8 cellular contexts compared by ENCODE assay signal in genomic region chr17:27333410-27333980, GRCh38. TPM values are rescaled to one million over a fixed set of nuclear protein-coding genes. Genes with fewer than 3 reads are reported as not detected.
DNase-seq lines count a peak whose midpoint lies in the region; ATAC-seq, FAIRE-seq and TF ChIP-seq lines count a peak whose summit lies in the region.

No MANE protein-coding gene starts in this region.

- H3K27me3 ChIP-seq in GM12878 (replicated peaks in 1 of 2; ENCODE audit: control insufficient read depth in 2 of 2, insufficient read depth in 2 of 2, low read length in 1 of 2) = no peaks in the 10 kb centered on the region

- 0 out of 4 replicates have a peak, but pooled peaks of 1 of the 2 experiments have one; percentile 35 for TF ChIP-seq EP300 in GM12878 (IDR thresholded peaks at IDR 0.05; ENCODE audit: borderline replicate concordance in 1 of 2, control insufficient read depth in 1 of 2, low read depth in 2 of 2, low read length in 2 of 2)

- peak overlapping the region; percentile 97 for H2AFZ ChIP-seq in GM12878 (ENCODE audit: control insufficient read depth, low read depth, low read length)

- H3K79me2 ChIP-seq in GM12878 (ENCODE audit: control insufficient read depth, insufficient read depth, low read length) = no peaks in the 10 kb centered on the region

- CTCF ChIA-PET in GM12878 (lab: Yijun Ruan, JAX) = interaction anchor here (0.7 to 5.4 kb wide), 34 partner anchors 11 to 321 kb away, joined by 3 to 96 read pairs (median 4); partner anchors contain the start of gene WSB1

- WGBS in GM12878 (ENCODE audit: insufficient coverage, insufficient replicate concordance, low lambda C conversion rate, missing lambda C conversion rate) = 10% methylated on average over 11 of the region's 11 CpGs

- BruUV-seq in GM12878 (replicated peaks; lab: Mats Ljungman, UMichigan) = TSS peak; percentile 78

- no peaks in the 10 kb centered on the region for H3K27me3 Mint-ChIP-seq in memory B cell

- H3K27ac ChIP-seq in GM12878 (ENCODE audit: control insufficient read depth, insufficient read depth) = peak overlapping the region; percentile 72

- peak; percentile 34 for DNase-seq in stimulated activated CD4-positive, alpha-beta T cell treated with anti-CD3 and anti-CD28 coated beads, Interleukin-1b, Interleukin-23, amount 100 ng/mL, for 48 hours
- DNase-seq in stimulated activated CD4-positive, alpha-beta T cell treated with anti-CD3 and anti-CD28 coated beads, Interleukin-4, amount 100 ng/mL, for 1 hour = no peak
- DNase-seq in GM12878 (ENCODE audit: low read depth, low spot score) (no peak), memory B cell (ENCODE audit: low spot score in 2 of 2) (no peak), NCI-H2107 treated with DMSO at 0.1 percent for 48 hours (lab: John Stamatoyannopoulos, UW; ENCODE audit: unreplicated experiment) (no peak), GF-D8 (lab: John Stamatoyannopoulos, UW) (no peak), NCI-H82 (lab: John Stamatoyannopoulos, UW) (no peak)

- RAD21 ChIA-PET in GM12878 (lab: Charles Lee; ENCODE audit: unreplicated experiment) = interaction anchor here (0.6 to 5.2 kb wide), 29 partner anchors 8 to 1219 kb away, joined by 3 to 156 read pairs (median 4); partner anchors contain the start of gene KSR1

- no peaks in the 10 kb centered on the region for H3K36me3 Mint-ChIP-seq in memory B cell

- H3K4me1 Mint-ChIP-seq in memory B cell = peaks cover 15% of the 10 kb centered on the region

- in situ Hi-C loops in GM12878 (cut with MboI) = loop anchor here (5.0 kb wide), 1 partner anchor 36 kb away; no protein-coding TSS in a partner anchor

- TF ChIP-seq RAD21 in GM12878 (IDR thresholded peaks at IDR 0.05; ENCODE audit: insufficient read depth, low read depth, low read length) = no peak

- peak overlapping the region; percentile 81 for H3K4me3 Mint-ChIP-seq in memory B cell

- H3K9me3 ChIP-seq in GM12878 (replicated peaks; ENCODE audit: control insufficient read depth, insufficient read depth, low read length) = no peaks in the 10 kb centered on the region

- H4K20me1 ChIP-seq in GM12878 (ENCODE audit: control insufficient read depth, insufficient read depth) = no peaks in the 10 kb centered on the region

- peak overlapping the region; percentile 59 for H3K9ac ChIP-seq in GM12878 (ENCODE audit: control insufficient read depth, insufficient read depth, low read length)

- SMC1A ChIA-PET in GM12878 (lab: Charles Lee; ENCODE audit: uncharacterized antibody, unreplicated experiment) = interaction anchor here (0.8 to 4.0 kb wide), 21 partner anchors 11 to 269 kb away, joined by 3 to 77 read pairs (median 5); no protein-coding TSS in a partner anchor

- no peak for TF ChIP-seq POLR2A in GM12878 (IDR thresholded peaks at IDR 0.05; ENCODE audit: low read depth, low read length)

- FAIRE-seq in GM12878 (lab: Jason Lieb, UNC) = no peak

- no peaks in the 10 kb centered on the region for H3K9me3 Mint-ChIP-seq in memory B cell

- H3K36me3 ChIP-seq in GM12878 (ENCODE audit: control insufficient read depth in 2 of 2, insufficient read depth in 2 of 2, low read length in 1 of 2) = no peaks in the 10 kb centered on the region

- intact Hi-C loops in GM12878 (cut with micrococcal nuclease; ENCODE audit: unreplicated experiment) = loop anchor here (2.0 kb wide), 3 partner anchors 19 to 117 kb away; partner anchors contain the start of gene WSB1

- no peak for TF ChIP-seq CTCF in GM12878 (IDR thresholded peaks at IDR 0.05 in 2 of 3, conservative IDR thresholded peaks at IDR 0.05 in 1 of 3; ENCODE audit: control insufficient read depth in 2 of 3, extremely low read depth in 1 of 3, insufficient read depth in 1 of 3, low read depth in 3 of 3, low read length in 3 of 3)

- ATAC-seq in GM12878 (no peak), memory B cell (ENCODE audit: low read depth) (no peak), GM18907 (IDR thresholded peaks at IDR 0.05; ENCODE audit: unreplicated experiment) (no peak)

- peak overlapping the region; percentile 98 for H3K4me2 ChIP-seq in GM12878 (ENCODE audit: control insufficient read depth, insufficient read depth)

- POLR2A ChIA-PET in GM12878 (lab: Charles Lee) = interaction anchor here (0.6 to 2.2 kb wide), 7 partner anchors 37 to 552 kb away, joined by 3 to 8 read pairs (median 5); partner anchors contain the start of gene WSB1

- H3K27ac Mint-ChIP-seq in memory B cell = peak overlapping the region; percentile 94

- H3K4me3 ChIP-seq in GM12878 = peak overlapping the region; percentile 67

- H3K4me1 ChIP-seq in GM12878 (ENCODE audit: control insufficient read depth, insufficient read depth, low read length) = peaks cover 27% of the 10 kb centered on the region

TF ChIP-seq in GM12878, 131 proteins besides CTCF, POLR2A, EP300 and RAD21 (continues in another document):
- TF ChIP-seq BCLAF1 (IDR thresholded peaks at IDR 0.05) (no peak), PKNOX1 (IDR thresholded peaks at IDR 0.05) (no peak), RCOR1 (conservative IDR thresholded peaks at IDR 0.05; ENCODE audit: low read depth, low read length) (no peak), PRDM15 (CRISPR knock-in tag; IDR thresholded peaks at IDR 0.05) (no peak), RAD51 (IDR thresholded peaks at IDR 0.05) (peak; percentile 86; the same call in 1 of the 2 replicates)

RNA-seq across cellular contexts. Expression of gene WSB1, which starts 39.6 kb away (rescaled TPM):
- 1,230 and 1,283 TPM in 2 replicates for total RNA-seq in GM12878 (2013; cell fraction: nucleolus; rRNA removed)
- 84.1 and 102 TPM in 2 replicates for total RNA-seq in GM12878 (2014; rRNA removed)
- total RNA-seq in GM12878 (2014; rRNA removed; fragmentation: Illumina TruSeq; extraction: Trizol) = 91.5 and 94.3 TPM in 2 replicates
- 91.0 and 108 TPM in 2 replicates for total RNA-seq in GM12878 (2021)
- polyA plus RNA-seq in GM12878 (2011; ENCODE audit: low read depth) = 111 TPM
- 458 and 632 TPM in 2 replicates for polyA plus RNA-seq in GM12878 (2011; rRNA removed)
- 374 and 577 TPM in 2 replicates for polyA plus RNA-seq in GM12878 (2011; cell fraction: cytosol; rRNA removed)
- 1,022 and 1,033 TPM in 2 replicates for polyA plus RNA-seq in GM12878 (2011; cell fraction: nucleus; rRNA removed)
- polyA plus RNA-seq in GM12878 (2012) = 116 and 173 TPM in 2 replicates
- 108 and 151 TPM in 2 replicates for polyA plus RNA-seq in GM12878 (2014; fragmentation: Illumina TruSeq; extraction: Trizol)
- 10 to 100 TPM; 26.6 to 49.8 TPM for polyA plus RNA-seq in GM12878 (2014; fragmentation: Nextera tagmentation; extraction: Ambion mirVana)
- 121 and 162 TPM in 2 replicates for polyA plus RNA-seq in GM12878 (2014; rRNA removed)
- polyA plus RNA-seq in GM12878 (2016; fragmentation: Nextera tagmentation; extraction: Ambion mirVana) = 100 to 1,000 TPM; 101 TPM
- polyA minus RNA-seq in GM12878 (2011; rRNA and poly(A)+ RNA removed) = 122 and 137 TPM in 2 replicates
- 68.0 and 68.3 TPM in 2 replicates for polyA minus RNA-seq in GM12878 (2011; cell fraction: cytosol; rRNA and poly(A)+ RNA removed)
- 108 and 118 TPM in 2 replicates for polyA minus RNA-seq in GM12878 (2011; cell fraction: nucleus; rRNA and poly(A)+ RNA removed)
